ENCODE assay signal across 23 cellular contexts in the genomic region with DNA sequence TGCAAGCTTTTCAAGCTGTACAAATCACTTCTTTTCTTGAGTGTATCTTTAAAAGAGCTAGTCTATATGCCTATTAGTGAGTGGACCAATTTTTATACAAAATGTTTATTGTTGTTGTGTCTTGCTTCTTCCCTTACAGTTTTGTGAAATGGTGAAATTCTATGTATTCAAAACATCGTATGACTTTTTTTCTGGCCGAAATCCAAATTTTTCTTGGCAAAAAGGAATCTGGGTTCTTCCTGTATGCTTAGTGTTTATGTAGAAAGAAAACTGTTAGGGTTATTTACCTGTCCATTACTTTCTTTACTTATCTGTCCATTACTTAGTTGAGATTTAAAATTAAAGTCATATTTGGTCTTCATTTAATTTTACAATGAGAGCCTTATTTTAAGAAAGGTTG.
"Had no signal": no experiment of that assay in that cellular context is flagged by ENCODE, and none has a peak within 500 bp of the region (broad histone marks: within the 10 kb centered on the region; RNA-seq: fewer than 3 reads in every experiment).

No MANE protein-coding gene starts in this region.

- DNase-seq: colonic mucosa; dorsolateral prefrontal cortex; effector CD8-positive, alpha-beta T cell; foreskin fibroblast; head of caudate nucleus; left colon; left ventricle myocardium superior; naive thymus-derived CD4-positive, alpha-beta T cell; nephron progenitor cell; psoas muscle; retina; right lobe of liver; stimulated activated CD4-positive, alpha-beta T cell treated with anti-CD3 and anti-CD28 coated beads, Interleukin-4, amount 100 ng/mL, for 1 hour; stimulated activated CD8-positive, alpha-beta memory T cell treated with anti-CD3 and anti-CD28 coated beads, Interleukin-4, amount 100 ng/mL, for 48 hours; stimulated activated naive CD8-positive, alpha-beta T cell treated with anti-CD3 and anti-CD28 coated beads, Interleukin-15, Interleukin-2, amounts not matched to agents 100 U/mL and 50 U/mL, for 24 hours; thyroid gland had no signal

- FAIRE-seq: urothelium cell line had no signal

- H3K9me3 ChIP-seq: colonic mucosa, psoas muscle, right lobe of liver, suprapubic skin, thyroid gland had no signal

- H3K4me1 ChIP-seq: colonic mucosa, psoas muscle, right lobe of liver, suprapubic skin, thyroid gland had no signal

- ATAC-seq: esophagus mucosa; left colon; left ventricle myocardium superior; naive thymus-derived CD4-positive, alpha-beta T cell; psoas muscle; right lobe of liver; stimulated activated effector memory CD8-positive, alpha-beta T cell treated with anti-CD3 and anti-CD28 coated beads, Interleukin-12 subunit alpha, Interleukin-12 subunit beta, amount 100 ng/mL, for 72 hours; stimulated activated naive CD8-positive, alpha-beta T cell treated with anti-CD3 and anti-CD28 coated beads, Interleukin-15, Interleukin-2, amounts not matched to agents 100 U/mL and 50 U/mL, for 24 hours had no signal

- H3K27me3 ChIP-seq: colonic mucosa, dorsolateral prefrontal cortex, hepatocyte, right lobe of liver, suprapubic skin, thyroid gland had no signal

- H3K9me3 Mint-ChIP-seq: naive thymus-derived CD4-positive, alpha-beta T cell; nephron progenitor cell; stimulated activated effector memory CD8-positive, alpha-beta T cell treated with anti-CD3 and anti-CD28 coated beads, Interleukin-12 subunit alpha, Interleukin-12 subunit beta, amount 100 ng/mL, for 72 hours; type B pancreatic cell had no signal

- H3K4me1 Mint-ChIP-seq: stimulated activated effector memory CD8-positive, alpha-beta T cell treated with anti-CD3 and anti-CD28 coated beads, Interleukin-12 subunit alpha, Interleukin-12 subunit beta, amount 100 ng/mL, for 72 hours had no signal

- H3K27ac ChIP-seq: colonic mucosa, dorsolateral prefrontal cortex, hepatocyte, psoas muscle, right lobe of liver, suprapubic skin, thyroid gland had no signal

- H3K4me3 Mint-ChIP-seq: naive thymus-derived CD4-positive, alpha-beta T cell; nephron progenitor cell; stimulated activated effector memory CD8-positive, alpha-beta T cell treated with anti-CD3 and anti-CD28 coated beads, Interleukin-12 subunit alpha, Interleukin-12 subunit beta, amount 100 ng/mL, for 72 hours; type B pancreatic cell had no signal

- H3K36me3 Mint-ChIP-seq: stimulated activated effector memory CD8-positive, alpha-beta T cell treated with anti-CD3 and anti-CD28 coated beads, Interleukin-12 subunit alpha, Interleukin-12 subunit beta, amount 100 ng/mL, for 72 hours had no signal

- H3K36me3 ChIP-seq: colonic mucosa, right lobe of liver, suprapubic skin, thyroid gland had no signal

- H3K4me3 ChIP-seq: colonic mucosa, dorsolateral prefrontal cortex, hepatocyte, lung, psoas muscle, right lobe of liver, suprapubic skin, thyroid gland had no signal

- H3K27ac Mint-ChIP-seq: naive thymus-derived CD4-positive, alpha-beta T cell; nephron progenitor cell; stimulated activated effector memory CD8-positive, alpha-beta T cell treated with anti-CD3 and anti-CD28 coated beads, Interleukin-12 subunit alpha, Interleukin-12 subunit beta, amount 100 ng/mL, for 72 hours; type B pancreatic cell had no signal

- H3K27me3 Mint-ChIP-seq: naive thymus-derived CD4-positive, alpha-beta T cell; type B pancreatic cell had no signal
